In the genomic region with DNA sequence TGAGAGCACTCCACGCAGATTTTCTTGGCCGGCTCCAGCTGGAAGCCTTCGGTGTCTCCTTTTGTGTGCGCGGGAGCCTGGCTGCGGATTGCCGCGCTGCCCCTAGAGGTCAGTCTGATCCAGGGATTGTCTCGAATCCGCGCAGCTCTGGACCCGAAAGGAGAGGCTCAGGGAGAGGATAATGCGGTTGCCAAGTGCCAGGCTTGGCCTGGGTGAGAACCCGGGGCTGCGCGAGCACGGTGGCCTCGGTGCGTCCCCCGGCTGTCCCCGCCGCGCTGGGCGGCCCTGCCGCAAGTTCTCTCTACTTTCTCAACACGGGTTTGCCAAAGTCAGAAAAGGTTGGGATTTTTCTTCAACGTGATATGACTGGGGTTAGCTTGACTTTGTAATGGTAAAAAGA, we compare ENCODE assay signal across 8 cellular contexts.
DNase-seq lines count a peak whose midpoint lies in the region; ATAC-seq and TF ChIP-seq lines count a peak whose summit lies in the region.

No MANE protein-coding gene starts in this region.

- H2AFZ ChIP-seq in OCI-LY7 (ENCODE audit: low read length), result no peak overlapping the region
- no peak overlapping the region for H2AFZ ChIP-seq in mesenchymal stem cell (ENCODE audit: low read depth, low read length)

- no peak overlapping the region for H2AK5ac ChIP-seq in mesenchymal stem cell (ENCODE audit: low read length, severe bottlenecking)

- no peak overlapping the region for H3K18ac ChIP-seq in mesenchymal stem cell (ENCODE audit: low read depth in 1 of 2, low read length in 2 of 2)

- no peak overlapping the region for H3K23ac ChIP-seq in mesenchymal stem cell (ENCODE audit: low read length in 2 of 2)

- no peak overlapping the region for H3K4ac ChIP-seq in mesenchymal stem cell (ENCODE audit: low read depth in 1 of 2, low read length in 2 of 2)

- intact Hi-C loops in OCI-LY7 (cut with micrococcal nuclease; ENCODE audit: unreplicated experiment), result no loop called here

- no peak overlapping the region for H2BK120ac ChIP-seq in mesenchymal stem cell (ENCODE audit: low read depth, low read length)

- no peak overlapping the region for H2BK5ac ChIP-seq in mesenchymal stem cell (ENCODE audit: low read depth, low read length, poor library complexity, severe bottlenecking)

- H4K8ac ChIP-seq in mesenchymal stem cell (ENCODE audit: low read length), result no peak overlapping the region

- no peaks in the 10 kb centered on the region for H3K79me1 ChIP-seq in mesenchymal stem cell (replicated peaks; ENCODE audit: low read length, poor library complexity, severe bottlenecking)

- H3K4me3 ChIP-seq in OCI-LY7 (ENCODE audit: low read depth, low read length, poor library complexity, severe bottlenecking) (no peak overlapping the region), mesenchymal stem cell (ENCODE audit: insufficient read depth in 1 of 2, low read depth in 1 of 2, low read length in 2 of 2) (peak overlapping the region in 1 of 2 experiments; percentile 60)

- peak; percentile 62 for TF ChIP-seq CTCF in OCI-LY7 (conservative IDR thresholded peaks at IDR 0.05; ENCODE audit: low read length)

- BruUV-seq in OCI-LY7 (replicated peaks; lab: Mats Ljungman, UMichigan), result no TSS peak

- no peak overlapping the region for H3K27ac ChIP-seq in OCI-LY7 (ENCODE audit: low read depth, low read length, poor library complexity, severe bottlenecking)
- H3K27ac ChIP-seq in mesenchymal stem cell (ENCODE audit: low read length, poor library complexity, severe bottlenecking), result no peak overlapping the region

- no peaks in the 10 kb centered on the region for H4K20me1 ChIP-seq in OCI-LY7 (ENCODE audit: insufficient read depth, low read length)

- POLR2A ChIA-PET in OCI-LY7 (lab: Charles Lee), result interaction anchor here (1.4 kb wide), 1 partner anchor 21 kb away, joined by 3 read pairs; no protein-coding TSS in a partner anchor

- WGBS in mesenchymal stem cell, result 9% methylated on average over 27 of the region's 27 CpGs

- ATAC-seq in HG02571 (IDR thresholded peaks at IDR 0.05; ENCODE audit: unreplicated experiment) (no peak), GM18867 (IDR thresholded peaks at IDR 0.05; ENCODE audit: unreplicated experiment) (no peak)

- no peak overlapping the region for H2BK15ac ChIP-seq in mesenchymal stem cell (ENCODE audit: low read depth, poor library complexity, severe bottlenecking)

- H3K4me1 ChIP-seq in OCI-LY7 (ENCODE audit: insufficient read depth, low read length, poor library complexity, severe bottlenecking) (no peaks in the 10 kb centered on the region), mesenchymal stem cell (ENCODE audit: control insufficient read depth, insufficient read depth, low read depth, low read length) (peaks cover 2% of the 10 kb centered on the region)

- H4K91ac ChIP-seq in mesenchymal stem cell (ENCODE audit: low read length), result no peak overlapping the region

- H3K79me2 ChIP-seq in OCI-LY7 (ENCODE audit: insufficient read depth, low read depth, low read length), result no peaks in the 10 kb centered on the region

- H3K9me2 ChIP-seq in OCI-LY7 (ENCODE audit: insufficient read depth, low read length), result no peaks in the 10 kb centered on the region

- no peak overlapping the region for H2BK12ac ChIP-seq in mesenchymal stem cell (ENCODE audit: low read length in 2 of 2)

- H3K4me2 ChIP-seq in OCI-LY7 (ENCODE audit: low read length) (no peak overlapping the region), mesenchymal stem cell (ENCODE audit: low read length, poor library complexity, severe bottlenecking) (peak overlapping the region; percentile 54)

- H3K9me3 ChIP-seq in OCI-LY7 (ENCODE audit: low read length), result no peaks in the 10 kb centered on the region
- peaks cover 9% of the 10 kb centered on the region for H3K9me3 ChIP-seq in mesenchymal stem cell (ENCODE audit: control insufficient read depth, low read length)

- H3K14ac ChIP-seq in mesenchymal stem cell (ENCODE audit: low read length in 2 of 2), result no peak overlapping the region

- H3K27me3 ChIP-seq in mesenchymal stem cell (ENCODE audit: control insufficient read depth in 1 of 2, insufficient read depth in 1 of 2, low read length in 2 of 2), result peaks cover 0 to 18% of the 10 kb centered on the region in 2 experiments

- H3K9ac ChIP-seq in mesenchymal stem cell (ENCODE audit: low read length), result peak overlapping the region; percentile 21

- CTCF ChIA-PET in OCI-LY7 (lab: Charles Lee; ENCODE audit: unreplicated experiment), result no interaction called here

- DNase-seq in DMS 273 treated with DMSO at 0.1 percent for 48 hours (lab: John Stamatoyannopoulos, UW), result peak; percentile 76
- peak; percentile 52 for DNase-seq in HK-2 (ENCODE audit: unreplicated experiment)
- DNase-seq in OCI-LY7 (ENCODE audit: low spot score), result no peak
- DNase-seq in ecto neural progenitor cell (ENCODE audit: low spot score), result peak; percentile 88
- peak; percentile 27 for DNase-seq in mesenchymal stem cell
- DNase-seq in effector CD8-positive, alpha-beta T cell (lab: John Stamatoyannopoulos, UW), result no peak

- H3K36me3 ChIP-seq in OCI-LY7 (ENCODE audit: insufficient read depth, low read length), result no peaks in the 10 kb centered on the region
- H3K36me3 ChIP-seq in mesenchymal stem cell (ENCODE audit: control insufficient read depth in 1 of 2, insufficient read depth in 2 of 2, low read depth in 1 of 2, low read length in 2 of 2), result no peaks in the 10 kb centered on the region

Comparison
In these comparisons a context has a peak if more than half of its experiments do, and no peak if none do; other contexts are left out.
1. DNase-seq: peak in DMS 273 treated with DMSO at 0.1 percent for 48 hours (single experiment), HK-2 (single experiment), ecto neural progenitor cell (single experiment) and mesenchymal stem cell (single experiment); none in OCI-LY7 (single experiment) and effector CD8-positive, alpha-beta T cell (single experiment).